ENCODE assay signal across 1 cellular context in the genomic region with DNA sequence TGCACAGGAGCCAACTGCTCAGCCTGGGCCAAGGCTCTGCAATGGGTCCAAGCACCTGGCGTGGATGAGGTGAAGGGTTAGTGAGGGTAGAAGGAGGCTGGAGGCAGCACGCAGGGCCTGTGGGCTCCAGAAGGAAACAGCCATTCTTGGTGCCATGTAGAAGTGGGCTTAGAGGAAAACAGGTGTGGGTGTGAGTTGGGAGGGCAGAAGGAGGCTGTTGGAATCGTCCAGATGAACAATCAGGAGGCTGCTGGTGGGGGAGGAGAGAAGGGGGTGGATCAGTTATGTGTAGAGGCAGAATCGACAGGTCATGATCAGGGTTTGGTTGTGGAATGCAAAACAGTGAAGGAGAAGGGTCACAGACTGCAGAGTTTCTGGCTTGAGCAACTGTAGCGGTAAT.
TF ChIP-seq lines count a peak whose summit lies in the region.

No MANE protein-coding gene starts in this region.

TF ChIP-seq in HEK293, 187 proteins besides CTCF, POLR2A, EP300 and RAD21 (continued from another document):
- TF ChIP-seq, protein P1, sequence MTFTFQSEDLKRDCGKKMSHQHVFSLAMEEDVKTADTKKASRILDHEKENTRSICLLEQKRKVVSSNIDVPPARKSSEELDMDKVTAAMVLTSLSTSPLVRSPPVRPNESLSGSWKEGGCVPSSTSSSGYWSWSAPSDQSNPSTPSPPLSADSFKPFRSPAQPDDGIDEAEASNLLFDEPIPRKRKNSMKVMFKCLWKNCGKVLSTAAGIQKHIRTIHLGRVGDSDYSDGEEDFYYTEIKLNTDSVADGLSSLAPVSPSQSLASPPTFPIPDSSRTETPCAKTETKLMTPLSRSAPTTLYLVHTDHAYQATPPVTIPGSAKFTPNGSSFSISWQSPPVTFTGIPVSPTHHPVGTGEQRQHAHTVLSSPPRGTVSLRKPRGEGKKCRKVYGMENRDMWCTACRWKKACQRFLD (tag by site-specific recombination; IDR thresholded peaks at IDR 0.05): no peak
- no peak for TF ChIP-seq ZNF585B (tag by site-specific recombination; IDR thresholded peaks at IDR 0.05)
- no peak for TF ChIP-seq HOXC10 (CRISPR knock-in tag; IDR thresholded peaks at IDR 0.05)
- peak; percentile 68 for TF ChIP-seq ZFHX2 (tag by site-specific recombination; conservative IDR thresholded peaks at IDR 0.05)
- no peak for TF ChIP-seq ZNF792 (tag by site-specific recombination; IDR thresholded peaks at IDR 0.05)
- TF ChIP-seq ZNF274 (IDR thresholded peaks at IDR 0.05; ENCODE audit: low read length): no peak
- TF ChIP-seq ZNF274 (tag by site-specific recombination; IDR thresholded peaks at IDR 0.05; ENCODE audit: borderline replicate concordance): no peak
- TF ChIP-seq ZBTB17 (tag by site-specific recombination; IDR thresholded peaks at IDR 0.05): no peak
- no peak for TF ChIP-seq ZNF677 (tag by site-specific recombination; IDR thresholded peaks at IDR 0.05)
- TF ChIP-seq ZNF670 (tag by site-specific recombination; IDR thresholded peaks at IDR 0.05; ENCODE audit: low read depth): no peak
- TF ChIP-seq, protein P2, sequence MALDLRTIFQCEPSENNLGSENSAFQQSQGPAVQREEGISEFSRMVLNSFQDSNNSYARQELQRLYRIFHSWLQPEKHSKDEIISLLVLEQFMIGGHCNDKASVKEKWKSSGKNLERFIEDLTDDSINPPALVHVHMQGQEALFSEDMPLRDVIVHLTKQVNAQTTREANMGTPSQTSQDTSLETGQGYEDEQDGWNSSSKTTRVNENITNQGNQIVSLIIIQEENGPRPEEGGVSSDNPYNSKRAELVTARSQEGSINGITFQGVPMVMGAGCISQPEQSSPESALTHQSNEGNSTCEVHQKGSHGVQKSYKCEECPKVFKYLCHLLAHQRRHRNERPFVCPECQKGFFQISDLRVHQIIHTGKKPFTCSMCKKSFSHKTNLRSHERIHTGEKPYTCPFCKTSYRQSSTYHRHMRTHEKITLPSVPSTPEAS (tag by site-specific recombination; IDR thresholded peaks at IDR 0.05): no peak
- no peak for TF ChIP-seq ZNF510 (tag by site-specific recombination; IDR thresholded peaks at IDR 0.05; ENCODE audit: insufficient replicate concordance)
- TF ChIP-seq KLF10 (tag by site-specific recombination; IDR thresholded peaks at IDR 0.05): no peak
- TF ChIP-seq ZNF335 (tag by site-specific recombination; conservative IDR thresholded peaks at IDR 0.05): no peak
- TF ChIP-seq, protein P3, sequence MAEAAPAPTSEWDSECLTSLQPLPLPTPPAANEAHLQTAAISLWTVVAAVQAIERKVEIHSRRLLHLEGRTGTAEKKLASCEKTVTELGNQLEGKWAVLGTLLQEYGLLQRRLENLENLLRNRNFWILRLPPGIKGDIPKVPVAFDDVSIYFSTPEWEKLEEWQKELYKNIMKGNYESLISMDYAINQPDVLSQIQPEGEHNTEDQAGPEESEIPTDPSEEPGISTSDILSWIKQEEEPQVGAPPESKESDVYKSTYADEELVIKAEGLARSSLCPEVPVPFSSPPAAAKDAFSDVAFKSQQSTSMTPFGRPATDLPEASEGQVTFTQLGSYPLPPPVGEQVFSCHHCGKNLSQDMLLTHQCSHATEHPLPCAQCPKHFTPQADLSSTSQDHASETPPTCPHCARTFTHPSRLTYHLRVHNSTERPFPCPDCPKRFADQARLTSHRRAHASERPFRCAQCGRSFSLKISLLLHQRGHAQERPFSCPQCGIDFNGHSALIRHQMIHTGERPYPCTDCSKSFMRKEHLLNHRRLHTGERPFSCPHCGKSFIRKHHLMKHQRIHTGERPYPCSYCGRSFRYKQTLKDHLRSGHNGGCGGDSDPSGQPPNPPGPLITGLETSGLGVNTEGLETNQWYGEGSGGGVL (tag by site-specific recombination; IDR thresholded peaks at IDR 0.05): no peak
- no peak for TF ChIP-seq MYNN (tag by site-specific recombination; IDR thresholded peaks at IDR 0.05; ENCODE audit: borderline replicate concordance)
- TF ChIP-seq, protein P4, sequence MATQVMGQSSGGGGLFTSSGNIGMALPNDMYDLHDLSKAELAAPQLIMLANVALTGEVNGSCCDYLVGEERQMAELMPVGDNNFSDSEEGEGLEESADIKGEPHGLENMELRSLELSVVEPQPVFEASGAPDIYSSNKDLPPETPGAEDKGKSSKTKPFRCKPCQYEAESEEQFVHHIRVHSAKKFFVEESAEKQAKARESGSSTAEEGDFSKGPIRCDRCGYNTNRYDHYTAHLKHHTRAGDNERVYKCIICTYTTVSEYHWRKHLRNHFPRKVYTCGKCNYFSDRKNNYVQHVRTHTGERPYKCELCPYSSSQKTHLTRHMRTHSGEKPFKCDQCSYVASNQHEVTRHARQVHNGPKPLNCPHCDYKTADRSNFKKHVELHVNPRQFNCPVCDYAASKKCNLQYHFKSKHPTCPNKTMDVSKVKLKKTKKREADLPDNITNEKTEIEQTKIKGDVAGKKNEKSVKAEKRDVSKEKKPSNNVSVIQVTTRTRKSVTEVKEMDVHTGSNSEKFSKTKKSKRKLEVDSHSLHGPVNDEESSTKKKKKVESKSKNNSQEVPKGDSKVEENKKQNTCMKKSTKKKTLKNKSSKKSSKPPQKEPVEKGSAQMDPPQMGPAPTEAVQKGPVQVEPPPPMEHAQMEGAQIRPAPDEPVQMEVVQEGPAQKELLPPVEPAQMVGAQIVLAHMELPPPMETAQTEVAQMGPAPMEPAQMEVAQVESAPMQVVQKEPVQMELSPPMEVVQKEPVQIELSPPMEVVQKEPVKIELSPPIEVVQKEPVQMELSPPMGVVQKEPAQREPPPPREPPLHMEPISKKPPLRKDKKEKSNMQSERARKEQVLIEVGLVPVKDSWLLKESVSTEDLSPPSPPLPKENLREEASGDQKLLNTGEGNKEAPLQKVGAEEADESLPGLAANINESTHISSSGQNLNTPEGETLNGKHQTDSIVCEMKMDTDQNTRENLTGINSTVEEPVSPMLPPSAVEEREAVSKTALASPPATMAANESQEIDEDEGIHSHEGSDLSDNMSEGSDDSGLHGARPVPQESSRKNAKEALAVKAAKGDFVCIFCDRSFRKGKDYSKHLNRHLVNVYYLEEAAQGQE (tag by site-specific recombination; IDR thresholded peaks at IDR 0.05): no peak
- TF ChIP-seq ZNF266 (tag by site-specific recombination; IDR thresholded peaks at IDR 0.05; ENCODE audit: low read depth): no peak
- TF ChIP-seq ZNF239 (tag by site-specific recombination; IDR thresholded peaks at IDR 0.05): no peak
- TF ChIP-seq ZNF2 (tag by site-specific recombination; IDR thresholded peaks at IDR 0.05): no peak
